ENCODE assay signal across 22 cellular contexts in the genomic region with DNA sequence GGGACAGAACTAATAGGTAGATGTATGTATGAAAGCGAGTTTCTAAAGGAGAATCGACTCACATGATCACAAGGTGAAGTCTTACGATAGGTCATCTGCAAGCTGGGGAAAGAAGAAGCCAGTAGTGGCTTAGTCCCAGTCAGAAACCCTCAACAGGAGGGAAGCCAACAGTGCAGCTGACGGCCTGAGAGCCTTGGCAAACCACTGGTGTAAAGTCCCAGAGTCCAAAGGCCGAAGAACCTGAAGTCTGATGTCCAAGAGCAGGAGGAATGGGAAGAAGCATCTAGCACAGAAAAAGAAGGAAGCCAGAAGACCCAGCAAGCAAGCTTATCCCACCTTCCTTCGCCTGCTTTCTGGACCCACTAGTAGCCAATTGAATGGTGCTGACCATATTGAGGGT.
DNase-seq lines count a peak whose midpoint lies in the region; ATAC-seq, FAIRE-seq and TF ChIP-seq lines count a peak whose summit lies in the region.
"Had no signal": no experiment of that assay in that cellular context is flagged by ENCODE, and none has a peak within 500 bp of the region (broad histone marks: within the 10 kb centered on the region; RNA-seq: fewer than 3 reads in every experiment).

No MANE protein-coding gene starts in this region.

- FAIRE-seq in HepG2 (lab: Jason Lieb, UNC) = no peak
- FAIRE-seq in small intestine (lab: Jason Lieb, UNC) = no peak
- FAIRE-seq: A549, D721Med, G401.6, GM12891, GM19239 had no signal

- intact Hi-C loops in HepG2 (cut with micrococcal nuclease; ENCODE audit: unreplicated experiment) = no loop called here
- intact Hi-C loops in naive thymus-derived CD4-positive, alpha-beta T cell (cut with micrococcal nuclease) = no loop called here

- no peaks in the 10 kb centered on the region for H3K4me1 Mint-ChIP-seq in naive thymus-derived CD4-positive, alpha-beta T cell
- H3K4me1 Mint-ChIP-seq: B cell had no signal

- no peaks in the 10 kb centered on the region for H3K79me2 ChIP-seq in HepG2 (ENCODE audit: insufficient read depth, low read length)

- H2AFZ ChIP-seq in HepG2 (ENCODE audit: low read length) = no peak overlapping the region

- no peaks in the 10 kb centered on the region for H4K20me1 ChIP-seq in HepG2 (ENCODE audit: insufficient read depth, low read length)
- H4K20me1 ChIP-seq: BLaER1 treated with 17β-estradiol and CSF1 and Interleukin-3, amounts not matched to agents 10 nM and 100 nM had no signal

- no peaks in the 10 kb centered on the region for H3K36me3 Mint-ChIP-seq in naive thymus-derived CD4-positive, alpha-beta T cell
- H3K36me3 Mint-ChIP-seq: CD8-positive, alpha-beta T cell had no signal

- POLR2A ChIA-PET in HepG2 (lab: Yijun Ruan, JAX) = no interaction called here
- POLR2A ChIA-PET in naive thymus-derived CD4-positive, alpha-beta T cell (lab: Charles Lee) = no interaction called here

- no peak overlapping the region for H3K4me3 Mint-ChIP-seq in naive thymus-derived CD4-positive, alpha-beta T cell
- H3K4me3 Mint-ChIP-seq: B cell; CD4-positive, alpha-beta T cell; CD8-positive, alpha-beta T cell had no signal

- no peak for TF ChIP-seq POLR2A in HepG2 (IDR thresholded peaks at IDR 0.05; ENCODE audit: insufficient read depth in 1 of 2, low read depth in 2 of 2, low read length in 2 of 2)

- H3K4me2 ChIP-seq in HepG2 (ENCODE audit: low read depth, low read length) = no peak overlapping the region
- H3K4me2 ChIP-seq: A549; BLaER1 treated with 17β-estradiol and CSF1 and Interleukin-3, amounts not matched to agents 10 nM and 100 nM had no signal

- H3K9me3 ChIP-seq in liver (ENCODE audit: control insufficient read depth in 4 of 4, low read length in 3 of 4) = no peaks in the 10 kb centered on the region
- H3K9me3 ChIP-seq in HepG2 (ENCODE audit: low read length) = no peaks in the 10 kb centered on the region; the same call in 1 of the 2 replicates
- H3K9me3 ChIP-seq in small intestine (ENCODE audit: control insufficient read depth, low read depth) = no peaks in the 10 kb centered on the region
- H3K9me3 ChIP-seq in naive thymus-derived CD4-positive, alpha-beta T cell (ENCODE audit: control insufficient read depth in 2 of 3, low read length in 3 of 3) = no peaks in the 10 kb centered on the region
- H3K9me3 ChIP-seq: A549 had no signal

- TF ChIP-seq EP300 in HepG2 (IDR thresholded peaks at IDR 0.05; ENCODE audit: low read depth in 2 of 2, low read length in 2 of 2) (no peak), HepG2 (CRISPR knock-in tag; IDR thresholded peaks at IDR 0.05; ENCODE audit: borderline replicate concordance) (no peak)

- H3K27me3 Mint-ChIP-seq in naive thymus-derived CD4-positive, alpha-beta T cell = no peaks in the 10 kb centered on the region
- H3K27me3 Mint-ChIP-seq: B cell; CD4-positive, alpha-beta T cell had no signal

- H3K27me3 ChIP-seq in liver (ENCODE audit: control insufficient read depth in 4 of 4, insufficient read depth in 4 of 4, low read length in 3 of 4) (no peaks in the 10 kb centered on the region), HepG2 (ENCODE audit: control insufficient read depth in 1 of 2, insufficient read depth in 2 of 2, low read length in 2 of 2) (no peaks in the 10 kb centered on the region), small intestine (ENCODE audit: control insufficient read depth in 2 of 2, insufficient read depth in 2 of 2, low read length in 2 of 2) (no peaks in the 10 kb centered on the region)
- no peaks in the 10 kb centered on the region for H3K27me3 ChIP-seq in naive thymus-derived CD4-positive, alpha-beta T cell (ENCODE audit: control insufficient read depth in 2 of 2, insufficient read depth in 2 of 2, low read length in 2 of 2)
- H3K27me3 ChIP-seq: BLaER1 treated with 17β-estradiol and CSF1 and Interleukin-3, amounts not matched to agents 10 nM and 100 nM had no signal

- H3K9me3 Mint-ChIP-seq in naive thymus-derived CD4-positive, alpha-beta T cell = peaks cover 0 to 25% (median 4%) of the 10 kb centered on the region in 11 donors

- no peak overlapping the region for H3K27ac Mint-ChIP-seq in naive thymus-derived CD4-positive, alpha-beta T cell
- H3K27ac Mint-ChIP-seq: B cell; CD4-positive, alpha-beta T cell; CD8-positive, alpha-beta T cell had no signal

- no peak overlapping the region for H3K4me3 ChIP-seq in liver (ENCODE audit: low read depth in 1 of 3, low read length in 3 of 3)
- H3K4me3 ChIP-seq in HepG2 (replicated peaks in 1 of 3; ENCODE audit: insufficient read depth in 1 of 3, low read depth in 2 of 3, low read length in 3 of 3) = no peak overlapping the region
- H3K4me3 ChIP-seq in small intestine (ENCODE audit: low read depth in 1 of 2, low read length in 2 of 2) = no peak overlapping the region
- no peak overlapping the region for H3K4me3 ChIP-seq in naive thymus-derived CD4-positive, alpha-beta T cell (ENCODE audit: low read length)
- H3K4me3 ChIP-seq: A549; BLaER1 treated with 17β-estradiol and CSF1 and Interleukin-3, amounts not matched to agents 10 nM and 100 nM had no signal

- in situ Hi-C loops in HepG2 (cut with HindIII; ENCODE audit: extremely low pct_ligation_motif_present, low pct_unique_long_range_greater_than_20kb) = no loop called here

- no peak for TF ChIP-seq RAD21 in liver (IDR thresholded peaks at IDR 0.05)
- TF ChIP-seq RAD21 in HepG2 (CRISPR knock-in tag; IDR thresholded peaks at IDR 0.05) = no peak

- TF ChIP-seq CTCF in liver (IDR thresholded peaks at IDR 0.05; ENCODE audit: low read depth, low read length, missing input control) (no peak), HepG2 (CRISPR knock-in tag; IDR thresholded peaks at IDR 0.05) (no peak)

- H3K27ac ChIP-seq in liver (ENCODE audit: low read depth in 1 of 2, low read length in 2 of 2) (no peak overlapping the region), HepG2 (ENCODE audit: extremely low read length, insufficient read depth, low read length) (no peak overlapping the region), small intestine (ENCODE audit: low read depth in 1 of 2, low read length in 1 of 2) (no peak overlapping the region)
- H3K27ac ChIP-seq in naive thymus-derived CD4-positive, alpha-beta T cell (ENCODE audit: low read depth, low read length) = no peak overlapping the region
- H3K27ac ChIP-seq: 22Rv1; A549; BLaER1 treated with 17β-estradiol and CSF1 and Interleukin-3, amounts not matched to agents 10 nM and 100 nM; C4-2B had no signal

- ATAC-seq in HepG2 (no peak), left lobe of liver (peak; percentile 60)
- no peak for ATAC-seq in naive thymus-derived CD4-positive, alpha-beta T cell
- ATAC-seq: A549; CD8-positive, alpha-beta T cell had no signal

- H3K9ac ChIP-seq in liver (ENCODE audit: low read depth in 1 of 2, low read length in 2 of 2) (no peak overlapping the region), HepG2 (ENCODE audit: insufficient read depth, low read depth, low read length) (no peak overlapping the region)
- H3K9ac ChIP-seq: BLaER1 treated with 17β-estradiol and CSF1 and Interleukin-3, amounts not matched to agents 10 nM and 100 nM had no signal

- CTCF ChIA-PET in HepG2 (lab: Yijun Ruan, JAX; ENCODE audit: low intra/inter-chr PET ratio, low total read pairs) = no interaction called here
- CTCF ChIA-PET in naive thymus-derived CD4-positive, alpha-beta T cell (lab: Charles Lee) = no interaction called here

- 78% methylated on average over 6 of the region's 6 CpGs for WGBS in liver
- WGBS in HepG2 (ENCODE audit: low lambda C conversion rate) = 36% methylated on average over 6 of the region's 6 CpGs
- WGBS in small intestine, 3 donors = 80 to 89% (median 85%) methylated on average over 6 of the region's 6 CpGs

- H3K4me1 ChIP-seq in liver (ENCODE audit: control insufficient read depth in 4 of 4, insufficient read depth in 4 of 4, low read length in 3 of 4) = no peaks in the 10 kb centered on the region
- H3K4me1 ChIP-seq in HepG2 (ENCODE audit: insufficient read depth, low read length) = no peaks in the 10 kb centered on the region
- H3K4me1 ChIP-seq in small intestine (ENCODE audit: control insufficient read depth in 2 of 2, insufficient read depth in 1 of 2, low read depth in 1 of 2, low read length in 1 of 2) = no peaks in the 10 kb centered on the region
- no peaks in the 10 kb centered on the region for H3K4me1 ChIP-seq in naive thymus-derived CD4-positive, alpha-beta T cell (ENCODE audit: control insufficient read depth in 2 of 2, insufficient read depth in 2 of 2, low read length in 2 of 2)
- H3K4me1 ChIP-seq: A549, Caco-2 had no signal

- BruUV-seq in HepG2 (replicated peaks; lab: Mats Ljungman, UMichigan) = no TSS peak

- DNase-seq in HepG2 (ENCODE audit: low spot score) (no peak), left lobe of liver (ENCODE audit: low spot score) (no peak), small intestine (peak; percentile 39)
- no peak for DNase-seq in NK-92 treated with Interleukin-12 subunit alpha and Interleukin-12 subunit beta, amount 100 ng/mL, for 24 hours (lab: John Stamatoyannopoulos, UW)
- DNase-seq in naive thymus-derived CD4-positive, alpha-beta T cell = no peak
- DNase-seq: AML-193; Caco-2; Calu3; CD4-positive, alpha-beta T cell; CD8-positive, alpha-beta T cell; DMS79 treated with DMSO at 0.1 percent for 48 hours; GF-D8 had no signal

- H3K36me3 ChIP-seq in liver (ENCODE audit: control insufficient read depth in 4 of 4, insufficient read depth in 3 of 4, low read depth in 1 of 4, low read length in 3 of 4) (no peaks in the 10 kb centered on the region), HepG2 (replicated peaks in 1 of 2; ENCODE audit: control insufficient read depth in 1 of 2, insufficient read depth in 2 of 2, low read length in 2 of 2) (no peaks in the 10 kb centered on the region), small intestine (ENCODE audit: control insufficient read depth in 2 of 2, insufficient read depth in 2 of 2, low read length in 2 of 2) (no peaks in the 10 kb centered on the region)
- H3K36me3 ChIP-seq in naive thymus-derived CD4-positive, alpha-beta T cell (ENCODE audit: control insufficient read depth in 2 of 3, insufficient read depth in 3 of 3, low read length in 3 of 3) = no peaks in the 10 kb centered on the region

TF ChIP-seq in liver, 16 proteins besides CTCF, POLR2A, EP300 and RAD21:
- TF ChIP-seq FOXA2 (IDR thresholded peaks at IDR 0.05) (no peak), HNF4A (conservative IDR thresholded peaks at IDR 0.05) (peak; percentile 29 to 53), EGR1 (IDR thresholded peaks at IDR 0.05; ENCODE audit: low read depth in 2 of 2) (no peak)
